Comparison of ENCODE assay signal across 22 cellular contexts in genomic region chr15:101049282-101049681, GRCh38.
A peak's percentile ranks its signal among the peaks of the same experiment; 100 is the strongest.
DNase-seq lines count a peak whose midpoint lies in the region; ATAC-seq and TF ChIP-seq lines count a peak whose summit lies in the region.
"Had no signal": no experiment of that assay in that cellular context is flagged by ENCODE, and none has a peak within 500 bp of the region (broad histone marks: within the 10 kb centered on the region; RNA-seq: fewer than 3 reads in every experiment).

No MANE protein-coding gene starts in this region.

- no peaks in the 10 kb centered on the region for H3K27me3 ChIP-seq in BE2C
- no peaks in the 10 kb centered on the region for H3K27me3 ChIP-seq in WERI-Rb-1 (ENCODE audit: insufficient read depth, low read depth, severe bottlenecking)
- H3K27me3 ChIP-seq in esophagus muscularis mucosa, result no peaks in the 10 kb centered on the region
- H3K27me3 ChIP-seq: ascending aorta, esophagus squamous epithelium, gastroesophageal sphincter had no signal

- TF ChIP-seq CTCF in BE2C (IDR thresholded peaks at IDR 0.05; ENCODE audit: low read depth, low read length), result no peak
- no peak for TF ChIP-seq CTCF in WERI-Rb-1 (IDR thresholded peaks at IDR 0.05; ENCODE audit: low read depth, low read length)
- TF ChIP-seq CTCF in esophagus muscularis mucosa (IDR thresholded peaks at IDR 0.05), result no peak

- intact Hi-C loops in esophagus muscularis mucosa (cut with DNase I), result no loop called here
- intact Hi-C loops in posterior vena cava (cut with DNase I), result no loop called here

- no peak for ATAC-seq in HG02852 (IDR thresholded peaks at IDR 0.05; ENCODE audit: unreplicated experiment)
- ATAC-seq in GM19324 (IDR thresholded peaks at IDR 0.05; ENCODE audit: low FRiP score, unreplicated experiment), result no peak
- no peak for ATAC-seq in GM21528 (IDR thresholded peaks at IDR 0.05; ENCODE audit: low FRiP score, unreplicated experiment)
- ATAC-seq: activated T-cell treated with anti-CD3 and anti-CD28 coated beads, Interleukin-2, amount 50 U/mL, for 72 hours; naive thymus-derived CD8-positive, alpha-beta T cell; T-cell had no signal

- WGBS in esophagus muscularis mucosa, result 89% methylated on average over 10 of the region's 11 CpGs

- H3K4me1 ChIP-seq in BE2C (no peaks in the 10 kb centered on the region), esophagus muscularis mucosa (peaks cover 0 to 7% (median 2%) of the 10 kb centered on the region in 4 donors)
- H3K4me1 ChIP-seq: ascending aorta, gastroesophageal sphincter had no signal

- TF ChIP-seq EP300 in esophagus muscularis mucosa (IDR thresholded peaks at IDR 0.05), result no peak

- H3K4me3 ChIP-seq in BE2C (ENCODE audit: low read depth, low read length) (no peak overlapping the region), WERI-Rb-1 (ENCODE audit: low read depth, low read length) (no peak overlapping the region), esophagus muscularis mucosa (no peak overlapping the region)
- H3K4me3 ChIP-seq: ascending aorta, esophagus squamous epithelium, gastroesophageal sphincter, GM23248 had no signal

- no peaks in the 10 kb centered on the region for H3K9me3 ChIP-seq in BE2C
- no peaks in the 10 kb centered on the region for H3K9me3 ChIP-seq in WERI-Rb-1 (ENCODE audit: severe bottlenecking)
- H3K9me3 ChIP-seq in esophagus muscularis mucosa, result no peaks in the 10 kb centered on the region
- H3K9me3 ChIP-seq: ascending aorta, esophagus squamous epithelium, gastroesophageal sphincter had no signal

- H3K27ac ChIP-seq in WERI-Rb-1, result no peak overlapping the region
- no peak overlapping the region for H3K27ac ChIP-seq in esophagus muscularis mucosa (replicated peaks in 1 of 4)
- H3K27ac ChIP-seq: ascending aorta, GM23248 had no signal

- H3K36me3 ChIP-seq in BE2C, result no peaks in the 10 kb centered on the region
- H3K36me3 ChIP-seq in WERI-Rb-1, result no peaks in the 10 kb centered on the region
- peaks cover 0 to 64% (median 38%) of the 10 kb centered on the region in 4 donors for H3K36me3 ChIP-seq in esophagus muscularis mucosa

- no peak for TF ChIP-seq POLR2A in esophagus muscularis mucosa (IDR thresholded peaks at IDR 0.05; ENCODE audit: low read depth)

- DNase-seq in BE2C, result peak; percentile 4
- peak; percentile 1 for DNase-seq in WERI-Rb-1
- peak; percentile 53 for DNase-seq in esophagus muscularis mucosa (ENCODE audit: extremely low spot score)
- peak; percentile 79 for DNase-seq in posterior vena cava (ENCODE audit: low spot score)
- no peak for DNase-seq in nucleus accumbens (lab: John Stamatoyannopoulos, UW)
- DNase-seq: activated naive CD4-positive, alpha-beta T cell treated with anti-CD3 and anti-CD28 coated beads, Interleukin-2, amount 50 U/mL, for 16 hours; activated T-cell treated with anti-CD3 and anti-CD28 coated beads, Interleukin-2, amount 50 U/mL, for 72 hours; DMS 273 treated with DMSO at 0.1 percent for 48 hours; effector CD8-positive, alpha-beta T cell; esophagus squamous epithelium; GM23248; mesendoderm; NCI-H1436 treated with DMSO at 0.1 percent for 48 hours; NCI-H2171; NCI-H69 had no signal

Comparison
In these comparisons a context has a peak if more than half of its experiments do, and no peak if none do; other contexts are left out.
1. DNase-seq: peak in BE2C (single experiment), WERI-Rb-1 (single experiment), esophagus muscularis mucosa (single experiment) and posterior vena cava (single experiment); none in nucleus accumbens (0 of 56).